ENCODE assay signal across 2 cellular contexts in genomic region chr19:41853768-41854167, GRCh38.
TF ChIP-seq lines count a peak whose summit lies in the region.

No MANE protein-coding gene starts in this region.

TF ChIP-seq in GM12891, 5 proteins besides CTCF, POLR2A, EP300 and RAD21:
- TF ChIP-seq SPI1 (IDR thresholded peaks at IDR 0.05; ENCODE audit: low read depth, low read length) (peak; percentile 64), PAX5 (IDR thresholded peaks at IDR 0.05; ENCODE audit: insufficient read depth, low read length, severe bottlenecking) (no peak)

TF ChIP-seq in K562, 482 proteins besides CTCF, POLR2A, EP300 and RAD21:
- peak; percentile 93 for TF ChIP-seq SPI1 (IDR thresholded peaks at IDR 0.05; ENCODE audit: borderline replicate concordance, low read depth, low read length)
- TF ChIP-seq POLR2AphosphoS2 (IDR thresholded peaks at IDR 0.05; ENCODE audit: low read length): no peak
TF ChIP-seq in K562: peak in this region for 1.
